In the genomic region with DNA sequence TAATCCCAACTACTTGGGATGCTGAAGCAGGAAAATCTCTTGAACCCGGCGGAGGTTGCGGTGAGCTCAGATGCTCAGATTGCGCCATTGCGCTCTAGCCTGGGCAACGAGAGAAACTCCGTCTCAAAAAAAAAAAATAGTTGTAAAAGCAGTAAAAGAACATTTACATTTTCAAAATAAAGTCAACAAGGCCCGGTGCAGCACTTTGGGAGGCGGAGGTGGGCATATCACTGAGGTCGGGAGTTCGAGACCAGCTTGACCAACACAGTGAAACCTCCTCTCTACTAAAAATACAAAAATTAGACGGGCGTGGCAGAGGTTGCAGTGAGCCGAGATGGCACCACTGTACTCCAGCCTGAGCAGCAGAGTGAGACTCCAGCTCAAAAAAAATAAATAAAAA, we compare ENCODE assay signal across 33 cellular contexts.
"Had no signal": no experiment of that assay in that cellular context is flagged by ENCODE, and none has a peak within 500 bp of the region (broad histone marks: within the 10 kb centered on the region; RNA-seq: fewer than 3 reads in every experiment).

No MANE protein-coding gene starts in this region.

- FAIRE-seq: RCC 7860 had no signal

- H3K27me3 ChIP-seq: brain microvascular endothelial cell, MG63 had no signal

- H3K9me3 ChIP-seq: MG63 had no signal

- H3K9me3 Mint-ChIP-seq: activated CD8-positive, alpha-beta T cell treated with anti-CD3 and anti-CD28 coated beads for 36 hours; activated naive CD4-positive, alpha-beta T cell treated with anti-CD3 and anti-CD28 coated beads, Interleukin-2, amount 10 ng/mL, durations not matched to agents 7 days and 5 days; activated naive CD8-positive, alpha-beta T cell treated with anti-CD3 and anti-CD28 coated beads, Interleukin-2, amount 50 U/mL, for 24 hours; activated T-cell treated with anti-CD3 and anti-CD28 coated beads, Interleukin-2, amount 50 U/mL, for 4 hours; activated T-helper 1 cell treated with anti-CD3 and anti-CD28 coated beads, Interleukin-12 subunit alpha, Interleukin-12 subunit beta, Interleukin-2, Interleukin-4 antibody, amounts not matched to agents 30 ng/mL and 10 ng/mL and 1 ng/mL, durations not matched to agents 14 hours and 24 hours and 36 hours had no signal

- DNase-seq: activated CD4-positive, alpha-beta T cell treated with anti-CD3 and anti-CD28 coated beads, Interleukin-2, amount 10 ng/mL, durations not matched to agents 24 days and 14 days; activated CD4-positive, alpha-beta T cell treated with anti-CD3 and anti-CD28 coated beads, Interleukin-2, amount 50 U/mL, for 4 hours; activated CD8-positive, alpha-beta T cell treated with anti-CD3 and anti-CD28 coated beads for 36 hours; activated effector memory CD4-positive, alpha-beta T cell treated with Interleukin-2 at 50 U/mL for 16 hours; activated naive CD4-positive, alpha-beta T cell treated with anti-CD3 and anti-CD28 coated beads, Interleukin-2, amount 10 ng/mL, durations not matched to agents 7 days and 5 days; activated naive CD8-positive, alpha-beta T cell treated with anti-CD3 and anti-CD28 coated beads, Interleukin-2, amount 50 U/mL, for 24 hours; activated T-cell treated with anti-CD3 and anti-CD28 coated beads for 4 hours; activated T-cell treated with anti-CD3 and anti-CD28 coated beads, Interleukin-2, amount 50 U/mL, for 4 hours; anterior cingulate cortex; brain microvascular endothelial cell; central memory CD4-positive, alpha-beta T cell; Karpas-422; MG63; NCI-H1048; NCI-H1105 treated with DMSO at 0.1 percent for 48 hours; NCI-H1436; NCI-H1694; NCI-H1930; NCI-H2081 treated with DMSO at 0.1 percent for 48 hours; NCI-H510A; NCI-H526; NCI-H748 treated with DMSO at 0.1 percent for 48 hours; NK-92 treated with Interleukin-12 subunit alpha and Interleukin-12 subunit beta, amount 100 ng/mL, for 24 hours; PC-3; SW 1271; T-helper 1 cell; T1000; WERI-Rb-1 had no signal

- H3K4me3 ChIP-seq: MG63 had no signal

- H3K27ac ChIP-seq: brain microvascular endothelial cell, RWPE1, WERI-Rb-1 had no signal

- ATAC-seq: activated CD8-positive, alpha-beta T cell treated with anti-CD3 and anti-CD28 coated beads for 36 hours; activated naive CD8-positive, alpha-beta T cell treated with anti-CD3 and anti-CD28 coated beads, Interleukin-2, amount 50 U/mL, for 24 hours; activated T-cell treated with anti-CD3 and anti-CD28 coated beads, Interleukin-2, amount 50 U/mL, for 4 hours; PC-3; Right ventricle myocardium inferior had no signal

- H3K27me3 Mint-ChIP-seq: activated CD4-positive, alpha-beta T cell treated with anti-CD3 and anti-CD28 coated beads, Interleukin-2, amount 10 ng/mL, durations not matched to agents 24 days and 14 days; activated CD8-positive, alpha-beta T cell treated with anti-CD3 and anti-CD28 coated beads for 36 hours; activated naive CD8-positive, alpha-beta T cell had no signal

- H3K4me3 Mint-ChIP-seq: activated CD4-positive, alpha-beta T cell treated with anti-CD3 and anti-CD28 coated beads, Interleukin-2, amount 10 ng/mL, durations not matched to agents 24 days and 14 days; activated CD8-positive, alpha-beta T cell treated with anti-CD3 and anti-CD28 coated beads for 36 hours; activated naive CD4-positive, alpha-beta T cell treated with anti-CD3 and anti-CD28 coated beads, Interleukin-2, amount 10 ng/mL, durations not matched to agents 7 days and 5 days; activated naive CD8-positive, alpha-beta T cell treated with anti-CD3 and anti-CD28 coated beads, Interleukin-2, amount 50 U/mL, for 24 hours; activated T-cell treated with anti-CD3 and anti-CD28 coated beads, Interleukin-2, amount 50 U/mL, for 4 hours; activated T-helper 1 cell treated with anti-CD3 and anti-CD28 coated beads, Interleukin-12 subunit alpha, Interleukin-12 subunit beta, Interleukin-2, Interleukin-4 antibody, amounts not matched to agents 30 ng/mL and 10 ng/mL and 1 ng/mL, durations not matched to agents 14 hours and 24 hours and 36 hours had no signal

- H3K27ac Mint-ChIP-seq: activated CD4-positive, alpha-beta T cell treated with anti-CD3 and anti-CD28 coated beads, Interleukin-2, amount 10 ng/mL, durations not matched to agents 24 days and 14 days; activated CD8-positive, alpha-beta T cell treated with anti-CD3 and anti-CD28 coated beads for 36 hours; activated naive CD8-positive, alpha-beta T cell; activated naive CD8-positive, alpha-beta T cell treated with anti-CD3 and anti-CD28 coated beads, Interleukin-2, amount 50 U/mL, for 24 hours; activated T-helper 1 cell treated with anti-CD3 and anti-CD28 coated beads, Interleukin-12 subunit alpha, Interleukin-12 subunit beta, Interleukin-2, Interleukin-4 antibody, amounts not matched to agents 30 ng/mL and 10 ng/mL and 1 ng/mL, durations not matched to agents 14 hours and 24 hours and 36 hours had no signal
